9 cellular contexts compared by ENCODE assay signal in the genomic region with DNA sequence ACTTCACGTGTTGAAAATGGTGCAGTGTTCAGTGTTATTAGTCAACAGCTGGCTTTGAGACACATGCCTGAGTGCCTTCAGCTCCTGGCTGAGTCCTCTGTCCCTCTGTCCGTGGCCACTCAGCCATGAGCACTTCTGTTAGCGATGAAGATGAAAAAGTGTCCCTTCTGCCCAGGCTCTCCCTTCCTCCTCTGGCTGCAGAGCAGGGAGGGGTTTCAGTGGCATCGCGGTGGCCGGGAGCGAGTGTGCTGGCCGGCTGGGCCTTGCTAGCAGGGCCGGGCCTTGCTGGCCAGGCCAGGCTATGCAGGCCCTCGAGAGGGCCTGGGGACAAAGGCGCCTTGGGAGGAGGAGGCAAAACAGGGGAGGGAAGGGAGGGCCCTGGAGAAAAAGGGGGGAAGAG. TPM values are rescaled to one million over a fixed set of nuclear protein-coding genes. Genes with fewer than 3 reads are reported as not detected.
A peak's percentile ranks its signal among the peaks of the same experiment; 100 is the strongest.
DNase-seq lines count a peak whose midpoint lies in the region; ATAC-seq, FAIRE-seq and TF ChIP-seq lines count a peak whose summit lies in the region.
"Had no signal": no experiment of that assay in that cellular context is flagged by ENCODE, and none has a peak within 500 bp of the region (broad histone marks: within the 10 kb centered on the region; RNA-seq: fewer than 3 reads in every experiment).

No MANE protein-coding gene starts in this region.

- no peaks in the 10 kb centered on the region for H3K36me3 ChIP-seq in astrocyte (ENCODE audit: insufficient read depth, low read length)
- H3K36me3 ChIP-seq in sigmoid colon, result no peaks in the 10 kb centered on the region
- no peaks in the 10 kb centered on the region for H3K36me3 ChIP-seq in Peyer's patch

- peak overlapping the region; percentile 59 for H3K9ac ChIP-seq in astrocyte (ENCODE audit: low read length)

- no peaks in the 10 kb centered on the region for H3K27me3 Mint-ChIP-seq in astrocyte (ENCODE audit: low read depth, unreplicated experiment)

- peak overlapping the region; percentile 24 for H3K4me2 ChIP-seq in astrocyte (ENCODE audit: low read length)

- no peaks in the 10 kb centered on the region for H3K9me3 Mint-ChIP-seq in astrocyte (ENCODE audit: unreplicated experiment)
- H3K9me3 Mint-ChIP-seq: T-helper 2 cell treated with Interferon-gamma antibody and Interleukin-4, amounts not matched to agents 5 μg/mL and 100 μg/mL, for 36 hours had no signal

- H3K27ac ChIP-seq in astrocyte (ENCODE audit: low read depth, low read length) (peak overlapping the region; percentile 51), sigmoid colon (peak overlapping the region; percentile 13 to 59 (median 46)), Peyer's patch (peak overlapping the region in 2 of 4 donors; percentile 47 to 78)

- H4K20me1 ChIP-seq in astrocyte (ENCODE audit: insufficient read depth, low read length), result peaks cover 94% of the 10 kb centered on the region

- no peak overlapping the region for H3K4me3 ChIP-seq in astrocyte (ENCODE audit: insufficient read depth, low read depth, low read length)
- H3K4me3 ChIP-seq in sigmoid colon, result no peak overlapping the region
- no peak overlapping the region for H3K4me3 ChIP-seq in Peyer's patch

- H3K36me3 Mint-ChIP-seq in astrocyte (ENCODE audit: low read depth, unreplicated experiment), result peaks cover 4% of the 10 kb centered on the region

- H2AFZ ChIP-seq in astrocyte (ENCODE audit: low read depth, low read length), result peak overlapping the region; percentile 2

- peaks cover 90% of the 10 kb centered on the region for H3K79me2 ChIP-seq in astrocyte (ENCODE audit: insufficient read depth, low read length)

- H3K27ac Mint-ChIP-seq in astrocyte (ENCODE audit: unreplicated experiment), result peak overlapping the region; percentile 75
- H3K27ac Mint-ChIP-seq: T-helper 2 cell treated with Interferon-gamma antibody and Interleukin-4, amounts not matched to agents 5 μg/mL and 100 μg/mL, for 36 hours had no signal

- TF ChIP-seq POLR2A in sigmoid colon (IDR thresholded peaks at IDR 0.05), result no peak
- TF ChIP-seq POLR2A in Peyer's patch (IDR thresholded peaks at IDR 0.05), result no peak

- DNase-seq in EH (ENCODE audit: low read depth) (peak; percentile 50), astrocyte (ENCODE audit: low read depth) (no peak), iPS-NIHi11 (ENCODE audit: low spot score) (peak; percentile 46), sigmoid colon (no peak), sciatic nerve (ENCODE audit: low spot score) (no peak), Peyer's patch (no peak), RKO (ENCODE audit: low spot score) (no peak)

- no peak for FAIRE-seq in astrocyte (lab: Jason Lieb, UNC)

- peaks cover 34% of the 10 kb centered on the region for H3K4me1 ChIP-seq in astrocyte (ENCODE audit: insufficient read depth, low read length)
- H3K4me1 ChIP-seq in sigmoid colon, result peaks cover 0 to 32% (median 16%) of the 10 kb centered on the region in 4 donors
- peaks cover 6 to 76% (median 15%) of the 10 kb centered on the region in 4 donors for H3K4me1 ChIP-seq in Peyer's patch

- TF ChIP-seq CTCF in astrocyte (IDR thresholded peaks at IDR 0.05; ENCODE audit: insufficient read depth, low read depth, low read length) (no peak), sigmoid colon (IDR thresholded peaks at IDR 0.05) (no peak), Peyer's patch (IDR thresholded peaks at IDR 0.05) (no peak)

- no peaks in the 10 kb centered on the region for H3K27me3 ChIP-seq in astrocyte (ENCODE audit: insufficient read depth, low read length)
- H3K27me3 ChIP-seq in sigmoid colon, result no peaks in the 10 kb centered on the region
- H3K27me3 ChIP-seq in Peyer's patch, result no peaks in the 10 kb centered on the region

- TF ChIP-seq EP300 in sigmoid colon (IDR thresholded peaks at IDR 0.05), result no peak

- no peak overlapping the region for H3K4me3 Mint-ChIP-seq in astrocyte (ENCODE audit: unreplicated experiment)
- H3K4me3 Mint-ChIP-seq: T-helper 2 cell treated with Interferon-gamma antibody and Interleukin-4, amounts not matched to agents 5 μg/mL and 100 μg/mL, for 36 hours had no signal

- H3K9me3 ChIP-seq in astrocyte (ENCODE audit: insufficient read depth, low read depth, low read length), result no peaks in the 10 kb centered on the region
- H3K9me3 ChIP-seq in sigmoid colon, result no peaks in the 10 kb centered on the region
- no peaks in the 10 kb centered on the region for H3K9me3 ChIP-seq in Peyer's patch

- ATAC-seq in sciatic nerve (no peak), GM18498 (IDR thresholded peaks at IDR 0.05; ENCODE audit: unreplicated experiment) (no peak)

- intact Hi-C loops in sigmoid colon (cut with DNase I), result no loop called here
- intact Hi-C loops in sciatic nerve (cut with DNase I), result no loop called here

- WGBS in sigmoid colon, 2 donors, result 67 to 84% methylated on average over 11 of the region's 11 CpGs

- peaks cover 25% of the 10 kb centered on the region for H3K4me1 Mint-ChIP-seq in astrocyte (ENCODE audit: low read depth, unreplicated experiment)

RNA-seq across cellular contexts. Expression of a gene that starts 47.7 kb away (rescaled TPM):
- total RNA-seq in astrocyte, result 64.5 and 71.5 TPM in 2 replicates
- total RNA-seq in sigmoid colon, result 10 to 100 TPM; 11.0 to 30.3 (median 15.9) TPM
- polyA plus RNA-seq in sigmoid colon, result 10 to 100 TPM; 20.4 to 60.3 (median 40.7) TPM
- 72.7 TPM for total RNA-seq in sciatic nerve
- 100 to 1,000 TPM in 1 of 4 donors, 10 to 100 TPM in 3; 44.6 to 152 (median 76.5) TPM for total RNA-seq in Peyer's patch

Comparison
In these comparisons a context has a peak if more than half of its experiments do, and no peak if none do; other contexts are left out.
1. DNase-seq: peak in EH (single experiment) and iPS-NIHi11 (single experiment); none in astrocyte (single experiment), sigmoid colon (single experiment), sciatic nerve (single experiment), Peyer's patch (0 of 3) and RKO (single experiment).